Comparison of ENCODE assay signal across 1 cellular context in genomic region chr20:17749979-17750721, GRCh38.
TF ChIP-seq lines count a peak whose summit lies in the region.

No MANE protein-coding gene starts in this region.

TF ChIP-seq in HepG2, 621 proteins besides CTCF, POLR2A, EP300 and RAD21 (continued from another document and continues in another):
- TF ChIP-seq ZNF318 (CRISPR knock-in tag; IDR thresholded peaks at IDR 0.05) (no peak), ZNF234 (CRISPR knock-in tag; conservative IDR thresholded peaks at IDR 0.05) (no peak), GABPB1 (CRISPR knock-in tag; IDR thresholded peaks at IDR 0.05) (peak; percentile 90), ZNF614 (CRISPR knock-in tag; IDR thresholded peaks at IDR 0.05; ENCODE audit: borderline replicate concordance) (no peak), ZBTB37 (CRISPR knock-in tag; IDR thresholded peaks at IDR 0.05) (no peak), ZSCAN29 (CRISPR knock-in tag; conservative IDR thresholded peaks at IDR 0.05) (no peak), ZNF580 (CRISPR knock-in tag; IDR thresholded peaks at IDR 0.05; ENCODE audit: borderline replicate concordance, low read depth) (no peak), ETV5 (CRISPR knock-in tag; IDR thresholded peaks at IDR 0.05; ENCODE audit: borderline replicate concordance) (peak; percentile 91), SP2 (CRISPR knock-in tag; IDR thresholded peaks at IDR 0.05) (no peak), THAP11 (CRISPR knock-in tag; IDR thresholded peaks at IDR 0.05) (peak; percentile 60; the same call in 1 of the 2 replicates), JUND (CRISPR knock-in tag; IDR thresholded peaks at IDR 0.05) (no peak), ZNF274 (CRISPR knock-in tag; IDR thresholded peaks at IDR 0.05) (peak; percentile 78; the same call in 1 of the 2 replicates), HES4 (CRISPR knock-in tag; IDR thresholded peaks at IDR 0.05; ENCODE audit: borderline replicate concordance) (no peak), ZNF317 (CRISPR knock-in tag; IDR thresholded peaks at IDR 0.05) (no peak), PHF8 (CRISPR knock-in tag; IDR thresholded peaks at IDR 0.05) (peak; percentile 33; the same call in 1 of the 2 replicates), CENPX (CRISPR knock-in tag; IDR thresholded peaks at IDR 0.05) (no peak), ZNF776 (CRISPR knock-in tag; IDR thresholded peaks at IDR 0.05) (no peak), SMARCE1 (IDR thresholded peaks at IDR 0.05; ENCODE audit: borderline replicate concordance) (no peak), ZNF354B (CRISPR knock-in tag; IDR thresholded peaks at IDR 0.05) (no peak), ZNF660 (CRISPR knock-in tag; IDR thresholded peaks at IDR 0.05; ENCODE audit: borderline replicate concordance, low read depth) (no peak), ZNF138 (CRISPR knock-in tag; IDR thresholded peaks at IDR 0.05; ENCODE audit: low read depth) (no peak), CENPT (CRISPR knock-in tag; IDR thresholded peaks at IDR 0.05; ENCODE audit: low read depth) (no peak), ZNF792 (CRISPR knock-in tag; IDR thresholded peaks at IDR 0.05) (no peak), ZBTB20 (CRISPR knock-in tag; IDR thresholded peaks at IDR 0.05; ENCODE audit: borderline replicate concordance, low read depth) (no peak), ZFP36L2 (CRISPR knock-in tag; IDR thresholded peaks at IDR 0.05) (no peak), FOXO1 (CRISPR knock-in tag; IDR thresholded peaks at IDR 0.05) (0 out of 2 replicates have a peak, but pooled peaks have one; percentile 19), BRCA1 (CRISPR knock-in tag; IDR thresholded peaks at IDR 0.05) (no peak), HMGXB3 (CRISPR knock-in tag; IDR thresholded peaks at IDR 0.05; ENCODE audit: borderline replicate concordance) (no peak), MAFK (conservative IDR thresholded peaks at IDR 0.05 in 1 of 2, IDR thresholded peaks at IDR 0.05 in 1 of 2; ENCODE audit: low read length in 2 of 2) (no peak), FOXJ3 (CRISPR knock-in tag; IDR thresholded peaks at IDR 0.05; ENCODE audit: borderline replicate concordance) (no peak), FOXK1 (CRISPR knock-in tag; IDR thresholded peaks at IDR 0.05; ENCODE audit: borderline replicate concordance, low read depth) (peak; percentile 31), MTERF4 (CRISPR knock-in tag; IDR thresholded peaks at IDR 0.05) (peak; percentile 55; the same call in 1 of the 2 replicates), KDM4B (CRISPR knock-in tag; IDR thresholded peaks at IDR 0.05) (no peak), ZFAT (CRISPR knock-in tag; conservative IDR thresholded peaks at IDR 0.05) (no peak), THAP7 (CRISPR knock-in tag; IDR thresholded peaks at IDR 0.05) (no peak), MLLT10 (CRISPR knock-in tag; IDR thresholded peaks at IDR 0.05) (no peak), ZNF569 (CRISPR knock-in tag; IDR thresholded peaks at IDR 0.05; ENCODE audit: borderline replicate concordance) (no peak), TOPORS (CRISPR knock-in tag; IDR thresholded peaks at IDR 0.05) (no peak), ZFP37 (CRISPR knock-in tag; IDR thresholded peaks at IDR 0.05; ENCODE audit: borderline replicate concordance) (no peak; the same call in 1 of the 2 replicates), POLR2AphosphoS5 (IDR thresholded peaks at IDR 0.05; ENCODE audit: low read depth, low read length) (no peak), ZFP36 (IDR thresholded peaks at IDR 0.05; ENCODE audit: borderline replicate concordance, low read depth, low read length, partially characterized antibody) (no peak), SALL1 (CRISPR knock-in tag; IDR thresholded peaks at IDR 0.05) (peak; percentile 75; the same call in 1 of the 2 replicates), TEAD2 (CRISPR knock-in tag; IDR thresholded peaks at IDR 0.05) (no peak), KMT2B (CRISPR knock-in tag; IDR thresholded peaks at IDR 0.05) (no peak), GPBP1L1 (CRISPR knock-in tag; IDR thresholded peaks at IDR 0.05) (no peak), MXD3 (CRISPR knock-in tag; IDR thresholded peaks at IDR 0.05) (no peak), MYPOP (CRISPR knock-in tag; IDR thresholded peaks at IDR 0.05) (peak; percentile 40; the same call in 1 of the 2 replicates)
